8 cellular contexts compared by ENCODE assay signal in genomic region chr1:186375929-186376330, GRCh38. TPM values are rescaled to one million over a fixed set of nuclear protein-coding genes. Genes with fewer than 3 reads are reported as not detected.
DNase-seq lines count a peak whose midpoint lies in the region; TF ChIP-seq lines count a peak whose summit lies in the region.

No MANE protein-coding gene starts in this region.

- H3K9me3 ChIP-seq in OCI-LY3 (ENCODE audit: insufficient read depth, low read length): no peaks in the 10 kb centered on the region
- H3K9me3 ChIP-seq in osteoblast (ENCODE audit: low read depth, low read length): no peaks in the 10 kb centered on the region

- H3K27me3 ChIP-seq in OCI-LY3 (ENCODE audit: low read depth, low read length) (no peaks in the 10 kb centered on the region), osteoblast (ENCODE audit: insufficient read depth, low read length) (no peaks in the 10 kb centered on the region)

- H3K4me2 ChIP-seq in OCI-LY3 (ENCODE audit: low read length) (peak overlapping the region; percentile 79), osteoblast (ENCODE audit: insufficient read depth, low read length) (peak overlapping the region; percentile 83)

- DNase-seq in GM12865 (ENCODE audit: low read depth) (no peak), epithelial cell of proximal tubule (ENCODE audit: low read depth) (no peak), osteoblast (ENCODE audit: insufficient read length, low spot score, missing footprints) (peak; percentile 68), DMS 273 (lab: John Stamatoyannopoulos, UW; ENCODE audit: unreplicated experiment) (no peak), GF-D8 (lab: John Stamatoyannopoulos, UW) (no peak), NCI-H2196 treated with DMSO at 0.1 percent for 48 hours (lab: John Stamatoyannopoulos, UW; ENCODE audit: unreplicated experiment) (no peak), NCI-H1417 treated with DMSO at 0.1 percent for 48 hours (lab: John Stamatoyannopoulos, UW) (no peak)

- H3K4me3 ChIP-seq in GM12865 (ENCODE audit: low read depth, low read length) (peak overlapping the region; percentile 82), OCI-LY3 (ENCODE audit: low read length) (peak overlapping the region; percentile 89), epithelial cell of proximal tubule (ENCODE audit: low read depth, low read length) (peak overlapping the region; percentile 94), osteoblast (ENCODE audit: insufficient read depth, low read length) (peak overlapping the region; percentile 89)

- H3K36me3 ChIP-seq in OCI-LY3 (replicated peaks; ENCODE audit: low read depth, low read length) (peaks cover 26% of the 10 kb centered on the region), osteoblast (ENCODE audit: insufficient read depth, low read length) (peaks cover 29% of the 10 kb centered on the region)

- H4K20me1 ChIP-seq in OCI-LY3 (ENCODE audit: insufficient read depth, low read length): peaks cover 14% of the 10 kb centered on the region
- peaks cover 6% of the 10 kb centered on the region for H4K20me1 ChIP-seq in osteoblast (ENCODE audit: insufficient read depth, low read length)

- peaks cover 73% of the 10 kb centered on the region for H3K79me2 ChIP-seq in OCI-LY3 (ENCODE audit: low read length)
- peaks cover 78% of the 10 kb centered on the region for H3K79me2 ChIP-seq in osteoblast (ENCODE audit: insufficient read depth, low read length)

- peak overlapping the region; percentile 93 for H2AFZ ChIP-seq in OCI-LY3 (ENCODE audit: low read depth, low read length)
- peak overlapping the region; percentile 91 for H2AFZ ChIP-seq in osteoblast (ENCODE audit: low read length)

- H3K27ac ChIP-seq in OCI-LY3 (ENCODE audit: low read length): peak overlapping the region; percentile 81
- H3K27ac ChIP-seq in osteoblast (ENCODE audit: low read depth, low read length): peak overlapping the region; percentile 99

- peak overlapping the region; percentile 93 for H3K9ac ChIP-seq in OCI-LY3 (ENCODE audit: low read length)

- TF ChIP-seq CTCF in GM12865 (IDR thresholded peaks at IDR 0.05; ENCODE audit: insufficient read depth, low read depth, low read length, missing control alignments): no peak
- no peak for TF ChIP-seq CTCF in OCI-LY3 (IDR thresholded peaks at IDR 0.05; ENCODE audit: low read depth, low read length)
- TF ChIP-seq CTCF in epithelial cell of proximal tubule (conservative IDR thresholded peaks at IDR 0.05; ENCODE audit: low read depth, low read length): no peak
- TF ChIP-seq CTCF in osteoblast (IDR thresholded peaks at IDR 0.05; ENCODE audit: extremely low read depth, low read depth, low read length): no peak

- H3K4me1 ChIP-seq in OCI-LY3 (ENCODE audit: low read length): peaks cover 21% of the 10 kb centered on the region
- H3K4me1 ChIP-seq in osteoblast (ENCODE audit: insufficient read depth, low read length): peaks cover 17% of the 10 kb centered on the region

RNA-seq across cellular contexts. Expression of gene ODR4, which starts 0.3 kb away (rescaled TPM):
- 8.9 and 11.6 TPM in 2 replicates for total RNA-seq in epithelial cell of proximal tubule
- 13.8 and 24.2 TPM in 2 replicates for total RNA-seq in osteoblast

RNA-seq across cellular contexts. Expression of gene TPR, which starts 0.9 kb away (rescaled TPM):
- 40.5 and 42.8 TPM in 2 replicates for total RNA-seq in epithelial cell of proximal tubule
- 63.9 and 68.8 TPM in 2 replicates for total RNA-seq in osteoblast
